Comparison of ENCODE assay signal across 1 cellular context in genomic region chr4:182764642-182765041, GRCh38.
TF ChIP-seq lines count a peak whose summit lies in the region.

No MANE protein-coding gene starts in this region.

TF ChIP-seq in H1, 55 proteins besides CTCF, POLR2A, EP300 and RAD21:
- TF ChIP-seq KDM5A (IDR thresholded peaks at IDR 0.05; ENCODE audit: low read length), result no peak
TF ChIP-seq in H1: peak in this region for 0.
